ENCODE assay signal across 8 cellular contexts in the genomic region with DNA sequence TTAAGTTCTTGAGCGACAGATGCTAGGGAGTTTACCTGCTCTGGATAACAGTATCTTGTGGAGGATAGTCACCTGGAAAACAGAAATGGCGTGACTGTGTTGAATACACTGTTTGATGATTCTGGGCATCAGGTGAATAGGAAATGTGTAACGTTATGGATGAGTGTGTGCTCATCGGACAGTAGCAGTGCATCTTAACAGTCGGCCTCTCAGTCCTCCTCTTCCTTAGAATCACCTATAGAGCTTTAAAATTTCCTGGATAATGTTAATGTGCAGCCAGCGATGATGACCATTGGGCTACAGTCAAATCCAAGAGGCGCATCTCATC.
DNase-seq lines count a peak whose midpoint lies in the region; ATAC-seq and TF ChIP-seq lines count a peak whose summit lies in the region.

No MANE protein-coding gene starts in this region.

- ATAC-seq in T-helper 17 cell = no peak
- no peak for ATAC-seq in stimulated activated naive B cell treated with anti-CD40 and anti-IgM and Interleukin-4, amounts not matched to agents 10 μg/mL and 1 μg/mL and 100 μg/mL, for 72 hours (replicated peaks)
- no peak for ATAC-seq in GM18861 (IDR thresholded peaks at IDR 0.05; ENCODE audit: unreplicated experiment)

- CTCF ChIA-PET in activated CD4-positive, alpha-beta T cell treated with anti-CD3 and anti-CD28 coated beads, Interleukin-2, amount 10 ng/mL, durations not matched to agents 7 days and 5 days (lab: Charles Lee) = interaction anchor here (1.0 kb wide), 1 partner anchor 519 kb away, joined by 3 read pairs; no protein-coding TSS in a partner anchor

- WGBS in hepatocyte (ENCODE audit: low lambda C conversion rate, missing lambda C conversion rate) = 31% methylated on average over 7 of the region's 7 CpGs

- H3K4me3 ChIP-seq in hepatocyte = peak overlapping the region; percentile 93

- peak overlapping the region; percentile 93 for H3K4me3 Mint-ChIP-seq in activated CD4-positive, alpha-beta T cell treated with anti-CD3 and anti-CD28 coated beads, Interleukin-2, amount 10 ng/mL, durations not matched to agents 7 days and 5 days
- peak overlapping the region; percentile 97 for H3K4me3 Mint-ChIP-seq in T-helper 17 cell
- H3K4me3 Mint-ChIP-seq in stimulated activated naive B cell treated with anti-CD40 and anti-IgM and Interleukin-4, amounts not matched to agents 10 μg/mL and 1 μg/mL and 100 μg/mL, for 72 hours = peak overlapping the region; percentile 97 to 98

- POLR2A ChIA-PET in activated CD4-positive, alpha-beta T cell treated with anti-CD3 and anti-CD28 coated beads, Interleukin-2, amount 10 ng/mL, durations not matched to agents 7 days and 5 days (lab: Charles Lee) = no interaction called here

- H3K27me3 Mint-ChIP-seq in activated CD4-positive, alpha-beta T cell treated with anti-CD3 and anti-CD28 coated beads, Interleukin-2, amount 10 ng/mL, durations not matched to agents 7 days and 5 days = peaks cover 6% of the 10 kb centered on the region
- no peaks in the 10 kb centered on the region for H3K27me3 Mint-ChIP-seq in T-helper 17 cell
- peaks cover 0 to 5% of the 10 kb centered on the region in 2 donors for H3K27me3 Mint-ChIP-seq in stimulated activated naive B cell treated with anti-CD40 and anti-IgM and Interleukin-4, amounts not matched to agents 10 μg/mL and 1 μg/mL and 100 μg/mL, for 72 hours

- DNase-seq in activated CD4-positive, alpha-beta T cell treated with anti-CD3 and anti-CD28 coated beads, Interleukin-2, amount 10 ng/mL, durations not matched to agents 7 days and 5 days = no peak
- no peak for DNase-seq in activated CD4-positive, alpha-beta T cell treated with anti-CD3 and anti-CD28 coated beads, Interleukin-2, amount 50 U/mL, for 4 hours
- no peak for DNase-seq in T-helper 17 cell
- no peak for DNase-seq in hepatocyte (ENCODE audit: low spot score)
- no peak for DNase-seq in stimulated activated naive B cell treated with anti-CD40 and anti-IgM and Interleukin-4, amounts not matched to agents 10 μg/mL and 1 μg/mL and 100 μg/mL, for 72 hours
- DNase-seq in NCI-H446 (lab: John Stamatoyannopoulos, UW) = no peak
- no peak for DNase-seq in epidermal melanocyte (ENCODE audit: insufficient read length, low spot score)

- H3K27me3 ChIP-seq in hepatocyte = no peaks in the 10 kb centered on the region

- H3K9me2 ChIP-seq in hepatocyte (replicated peaks; ENCODE audit: insufficient read depth) = no peaks in the 10 kb centered on the region

- H3K27ac ChIP-seq in hepatocyte = peak overlapping the region; percentile 95

- H3K27ac Mint-ChIP-seq in activated CD4-positive, alpha-beta T cell treated with anti-CD3 and anti-CD28 coated beads, Interleukin-2, amount 10 ng/mL, durations not matched to agents 7 days and 5 days = peak overlapping the region; percentile 87
- H3K27ac Mint-ChIP-seq in T-helper 17 cell = peak overlapping the region; percentile 89
- H3K27ac Mint-ChIP-seq in stimulated activated naive B cell treated with anti-CD40 and anti-IgM and Interleukin-4, amounts not matched to agents 10 μg/mL and 1 μg/mL and 100 μg/mL, for 72 hours = peak overlapping the region; percentile 92

- TF ChIP-seq CTCF in hepatocyte (IDR thresholded peaks at IDR 0.05; ENCODE audit: poor library complexity) = no peak

- H3K9me3 ChIP-seq in T-helper 17 cell (ENCODE audit: control insufficient read depth, low read length, poor library complexity, severe bottlenecking) = no peaks in the 10 kb centered on the region
- no peaks in the 10 kb centered on the region for H3K9me3 ChIP-seq in hepatocyte (ENCODE audit: low read depth)

- H4K20me1 ChIP-seq in hepatocyte (ENCODE audit: insufficient read depth, poor library complexity, severe bottlenecking) = no peaks in the 10 kb centered on the region

- H2AFZ ChIP-seq in hepatocyte = peak overlapping the region; percentile 99

- H3K9me3 Mint-ChIP-seq in activated CD4-positive, alpha-beta T cell treated with anti-CD3 and anti-CD28 coated beads, Interleukin-2, amount 10 ng/mL, durations not matched to agents 7 days and 5 days = peaks cover 5% of the 10 kb centered on the region
- peaks cover 4 to 5% of the 10 kb centered on the region in 2 donors for H3K9me3 Mint-ChIP-seq in stimulated activated naive B cell treated with anti-CD40 and anti-IgM and Interleukin-4, amounts not matched to agents 10 μg/mL and 1 μg/mL and 100 μg/mL, for 72 hours

- no peaks in the 10 kb centered on the region for H3K36me3 ChIP-seq in hepatocyte (replicated peaks; ENCODE audit: insufficient read depth, low read depth)

- H3K79me2 ChIP-seq in hepatocyte = peaks cover 31% of the 10 kb centered on the region

- H3K4me2 ChIP-seq in hepatocyte = peak overlapping the region; percentile 81

- H3K36me3 Mint-ChIP-seq in activated CD4-positive, alpha-beta T cell treated with anti-CD3 and anti-CD28 coated beads, Interleukin-2, amount 10 ng/mL, durations not matched to agents 7 days and 5 days (ENCODE audit: low read depth) = peaks cover 14% of the 10 kb centered on the region
- H3K36me3 Mint-ChIP-seq in T-helper 17 cell (ENCODE audit: low read depth) = peaks cover 4% of the 10 kb centered on the region
- peaks cover 0 to 11% of the 10 kb centered on the region in 2 donors for H3K36me3 Mint-ChIP-seq in stimulated activated naive B cell treated with anti-CD40 and anti-IgM and Interleukin-4, amounts not matched to agents 10 μg/mL and 1 μg/mL and 100 μg/mL, for 72 hours

- peaks cover 27% of the 10 kb centered on the region for H3K4me1 Mint-ChIP-seq in activated CD4-positive, alpha-beta T cell treated with anti-CD3 and anti-CD28 coated beads, Interleukin-2, amount 10 ng/mL, durations not matched to agents 7 days and 5 days
- peaks cover 20% of the 10 kb centered on the region for H3K4me1 Mint-ChIP-seq in T-helper 17 cell
- H3K4me1 Mint-ChIP-seq in stimulated activated naive B cell treated with anti-CD40 and anti-IgM and Interleukin-4, amounts not matched to agents 10 μg/mL and 1 μg/mL and 100 μg/mL, for 72 hours = peaks cover 13 to 21% of the 10 kb centered on the region in 2 donors

- H3K4me1 ChIP-seq in hepatocyte (ENCODE audit: insufficient read depth) = peaks cover 9% of the 10 kb centered on the region
